Comparison of ENCODE assay signal across 21 cellular contexts in genomic region chr1:151373196-151373595, GRCh38. TPM values are rescaled to one million over a fixed set of nuclear protein-coding genes. Genes with fewer than 3 reads are reported as not detected.
DNase-seq lines count a peak whose midpoint lies in the region; ATAC-seq and TF ChIP-seq lines count a peak whose summit lies in the region.
"Had no signal": no experiment of that assay in that cellular context is flagged by ENCODE, and none has a peak within 500 bp of the region (broad histone marks: within the 10 kb centered on the region; RNA-seq: fewer than 3 reads in every experiment).

No MANE protein-coding gene starts in this region.

- no peaks in the 10 kb centered on the region for H3K27me3 Mint-ChIP-seq in Caco-2 (ENCODE audit: insufficient read depth, unreplicated experiment)
- H3K27me3 Mint-ChIP-seq: activated CD4-positive, alpha-beta T cell treated with anti-CD3 and anti-CD28 coated beads for 36 hours; activated CD8-positive, alpha-beta T cell treated with anti-CD3 and anti-CD28 coated beads for 36 hours; activated naive CD4-positive, alpha-beta T cell treated with anti-CD3 and anti-CD28 coated beads, Interleukin-2, amount 50 U/mL, for 24 hours had no signal

- 84% methylated on average over 9 of the region's 14 CpGs; no CpG with 5 or more reads in 1 of the 2 donors for WGBS in gastroesophageal sphincter (ENCODE audit: low coverage in 1 of 2), 2 donors
- WGBS in sigmoid colon, 2 donors, result 49 to 84% methylated on average over 14 of the region's 14 CpGs

- no peak for TF ChIP-seq POLR2A in gastroesophageal sphincter (IDR thresholded peaks at IDR 0.05)
- TF ChIP-seq POLR2A in sigmoid colon (IDR thresholded peaks at IDR 0.05), result no peak

- H3K27ac ChIP-seq in RWPE1 (peak overlapping the region; percentile 83), gastroesophageal sphincter (peak overlapping the region in 3 of 4 donors; percentile 85 to 90 (median 87)), sigmoid colon (peak overlapping the region in 3 of 4 donors; percentile 85 to 89 (median 87))
- H3K27ac ChIP-seq: epithelial cell of prostate, HL-60 had no signal

- CTCF ChIA-PET in Caco-2 (lab: Charles Lee), result interaction anchor here (1.2 kb wide), 1 partner anchor 72 kb away, joined by 3 read pairs; no protein-coding TSS in a partner anchor
- CTCF ChIA-PET in RWPE1 (lab: Yijun Ruan, JAX), result no interaction called here

- H3K4me3 Mint-ChIP-seq in Caco-2 (ENCODE audit: unreplicated experiment), result peak overlapping the region; percentile 74
- H3K4me3 Mint-ChIP-seq: activated CD4-positive, alpha-beta T cell treated with anti-CD3 and anti-CD28 coated beads for 36 hours; activated CD8-positive, alpha-beta T cell treated with anti-CD3 and anti-CD28 coated beads for 36 hours; activated naive CD4-positive, alpha-beta T cell treated with anti-CD3 and anti-CD28 coated beads, Interleukin-2, amount 50 U/mL, for 24 hours; T-helper 2 cell treated with Interferon-gamma antibody and Interleukin-4, amounts not matched to agents 5 μg/mL and 100 μg/mL, for 36 hours had no signal

- H3K36me3 ChIP-seq in Caco-2 (ENCODE audit: control insufficient read depth, insufficient read depth, low read length) (no peaks in the 10 kb centered on the region), gastroesophageal sphincter (peaks cover 0 to 12% of the 10 kb centered on the region in 2 donors), sigmoid colon (peaks cover 0 to 11% (median 4%) of the 10 kb centered on the region in 4 donors)
- H3K36me3 ChIP-seq: thyroid gland had no signal

- H3K9me3 ChIP-seq in Caco-2 (no peaks in the 10 kb centered on the region), gastroesophageal sphincter (no peaks in the 10 kb centered on the region), sigmoid colon (no peaks in the 10 kb centered on the region)
- H3K9me3 ChIP-seq: thyroid gland had no signal

- no peaks in the 10 kb centered on the region for H3K36me3 Mint-ChIP-seq in Caco-2 (ENCODE audit: insufficient read depth, unreplicated experiment)
- H3K36me3 Mint-ChIP-seq: activated naive CD4-positive, alpha-beta T cell treated with anti-CD3 and anti-CD28 coated beads, Interleukin-2, amount 50 U/mL, for 24 hours had no signal

- H3K4me1 ChIP-seq in Caco-2 (peaks cover 14% of the 10 kb centered on the region), gastroesophageal sphincter (peaks cover 3 to 54% (median 37%) of the 10 kb centered on the region in 3 donors), sigmoid colon (peaks cover 0 to 45% (median 37%) of the 10 kb centered on the region in 4 donors)

- no peak for TF ChIP-seq EP300 in gastroesophageal sphincter (IDR thresholded peaks at IDR 0.05)
- no peak for TF ChIP-seq EP300 in sigmoid colon (IDR thresholded peaks at IDR 0.05)

- H3K4me1 Mint-ChIP-seq in Caco-2 (ENCODE audit: low read depth, unreplicated experiment), result peaks cover 13% of the 10 kb centered on the region
- H3K4me1 Mint-ChIP-seq: activated CD4-positive, alpha-beta T cell treated with anti-CD3 and anti-CD28 coated beads for 36 hours; activated naive CD4-positive, alpha-beta T cell treated with anti-CD3 and anti-CD28 coated beads, Interleukin-2, amount 50 U/mL, for 24 hours had no signal

- no TSS peak for BruUV-seq in Caco-2 (replicated peaks; lab: Mats Ljungman, UMichigan)

- POLR2A ChIA-PET in Caco-2 (lab: Charles Lee) (no interaction called here), RWPE1 (lab: Yijun Ruan, JAX; ENCODE audit: low non-redundant PET) (no interaction called here)

- H3K27me3 ChIP-seq in Caco-2 (replicated peaks; ENCODE audit: control insufficient read depth, insufficient read depth, low read length) (no peaks in the 10 kb centered on the region), gastroesophageal sphincter (no peaks in the 10 kb centered on the region), sigmoid colon (no peaks in the 10 kb centered on the region)
- H3K27me3 ChIP-seq: thyroid gland had no signal

- TF ChIP-seq CTCF in Caco-2 (IDR thresholded peaks at IDR 0.05; ENCODE audit: insufficient read depth in 1 of 2, low read depth in 1 of 2, low read length in 1 of 2, severe bottlenecking in 1 of 2, unreplicated experiment in 1 of 2) (no peak), RWPE1 (conservative IDR thresholded peaks at IDR 0.05; ENCODE audit: low read depth) (no peak), gastroesophageal sphincter (IDR thresholded peaks at IDR 0.05) (no peak), sigmoid colon (IDR thresholded peaks at IDR 0.05) (no peak)

- H3K9me3 Mint-ChIP-seq in Caco-2 (ENCODE audit: unreplicated experiment), result no peaks in the 10 kb centered on the region
- H3K9me3 Mint-ChIP-seq: activated CD8-positive, alpha-beta T cell treated with anti-CD3 and anti-CD28 coated beads for 36 hours; activated naive CD4-positive, alpha-beta T cell treated with anti-CD3 and anti-CD28 coated beads, Interleukin-2, amount 50 U/mL, for 24 hours; T-helper 2 cell treated with Interferon-gamma antibody and Interleukin-4, amounts not matched to agents 5 μg/mL and 100 μg/mL, for 36 hours had no signal

- intact Hi-C loops in Caco-2 (cut with micrococcal nuclease; ENCODE audit: unreplicated experiment), result no loop called here
- intact Hi-C loops in sigmoid colon (cut with DNase I), result no loop called here

- peak overlapping the region; percentile 81 for H3K27ac Mint-ChIP-seq in Caco-2 (ENCODE audit: unreplicated experiment)
- H3K27ac Mint-ChIP-seq: activated CD4-positive, alpha-beta T cell treated with anti-CD3 and anti-CD28 coated beads for 36 hours; activated CD8-positive, alpha-beta T cell treated with anti-CD3 and anti-CD28 coated beads for 36 hours; activated naive CD4-positive, alpha-beta T cell treated with anti-CD3 and anti-CD28 coated beads, Interleukin-2, amount 50 U/mL, for 24 hours; T-helper 2 cell treated with Interferon-gamma antibody and Interleukin-4, amounts not matched to agents 5 μg/mL and 100 μg/mL, for 36 hours had no signal

- ATAC-seq in gastroesophageal sphincter (no peak), HG03439 (IDR thresholded peaks at IDR 0.05; ENCODE audit: unreplicated experiment) (no peak)
- ATAC-seq: activated CD4-positive, alpha-beta T cell treated with anti-CD3 and anti-CD28 coated beads for 36 hours; activated CD8-positive, alpha-beta T cell treated with anti-CD3 and anti-CD28 coated beads for 36 hours had no signal

- no peak overlapping the region for H3K4me3 ChIP-seq in Caco-2 (ENCODE audit: low read depth, low read length)
- H3K4me3 ChIP-seq in gastroesophageal sphincter, result no peak overlapping the region
- H3K4me3 ChIP-seq in sigmoid colon, result no peak overlapping the region

- no peak for DNase-seq in Caco-2
- DNase-seq in RWPE1 (ENCODE audit: low spot score), result no peak
- peak; percentile 35 for DNase-seq in sigmoid colon
- no peak for DNase-seq in activated gamma-delta T cell (lab: John Stamatoyannopoulos, UW)
- no peak for DNase-seq in nucleus accumbens (lab: John Stamatoyannopoulos, UW)
- DNase-seq: activated CD4-positive, alpha-beta T cell treated with anti-CD3 and anti-CD28 coated beads for 36 hours; activated CD8-positive, alpha-beta memory T cell treated with anti-CD3 and anti-CD28 coated beads, Interleukin-2, amount 50 U/mL, for 48 hours; activated CD8-positive, alpha-beta T cell treated with anti-CD3 and anti-CD28 coated beads for 36 hours; amniotic stem cell; DND-41; effector CD8-positive, alpha-beta T cell; GF-D8; Karpas-422; SIG-M5 had no signal

RNA-seq across cellular contexts. Expression of gene SELENBP1, which starts 0.7 kb away (rescaled TPM):
- 18.5 and 18.7 TPM in 2 replicates for total RNA-seq in Caco-2 (2022)
- total RNA-seq in gastroesophageal sphincter, result 100 to 1,000 TPM in 2 of 4 donors, 10 to 100 TPM in 2; 52.8 to 251 (median 109) TPM
- total RNA-seq in sigmoid colon, result 100 to 1,000 TPM in 3 of 4 donors, 10 to 100 TPM in 1; 95.8 to 142 (median 127) TPM
- 1,000 to 10,000 TPM in 1 of 3 donors, 100 to 1,000 TPM in 2; 787 to 1,051 (median 895) TPM for polyA plus RNA-seq in sigmoid colon
- total RNA-seq: activated CD4-positive, alpha-beta T cell treated with anti-CD3 and anti-CD28 coated beads for 36 hours; activated CD8-positive, alpha-beta T cell treated with anti-CD3 and anti-CD28 coated beads for 36 hours had no signal

RNA-seq across cellular contexts. Expression of gene RFX5, which starts 26.1 kb away (rescaled TPM):
- 23.3 and 25.0 TPM in 2 replicates for total RNA-seq in Caco-2 (2022)
- 10 to 100 TPM; 32.6 to 66.1 (median 44.5) TPM for total RNA-seq in gastroesophageal sphincter
- 10 to 100 TPM; 39.6 to 67.9 (median 56.1) TPM for total RNA-seq in sigmoid colon
- polyA plus RNA-seq in sigmoid colon, result 10 to 100 TPM; 12.0 to 46.6 (median 20.6) TPM

RNA-seq across cellular contexts. Expression of gene PSMB4, which starts 26.2 kb away (rescaled TPM):
- total RNA-seq in Caco-2 (2022) (330 and 362 TPM in 2 replicates), gastroesophageal sphincter (100 to 1,000 TPM; 192 to 245 (median 232) TPM), sigmoid colon (100 to 1,000 TPM; 237 to 277 (median 249) TPM)
- 100 to 1,000 TPM; 321 to 362 (median 338) TPM for polyA plus RNA-seq in sigmoid colon

RNA-seq across cellular contexts. Expression of gene PI4KB, which starts 46.0 kb away (rescaled TPM):
- total RNA-seq in Caco-2 (2022) (49.7 and 52.7 TPM in 2 replicates), gastroesophageal sphincter (100 to 1,000 TPM in 2 of 4 donors, 10 to 100 TPM in 2; 95.0 to 104 (median 97.9) TPM), sigmoid colon (10 to 100 TPM; 57.6 to 75.2 (median 62.4) TPM)
- polyA plus RNA-seq in sigmoid colon, result 10 to 100 TPM; 25.2 to 42.0 (median 25.7) TPM
